Comparison of ENCODE assay signal across 21 cellular contexts in the genomic region with DNA sequence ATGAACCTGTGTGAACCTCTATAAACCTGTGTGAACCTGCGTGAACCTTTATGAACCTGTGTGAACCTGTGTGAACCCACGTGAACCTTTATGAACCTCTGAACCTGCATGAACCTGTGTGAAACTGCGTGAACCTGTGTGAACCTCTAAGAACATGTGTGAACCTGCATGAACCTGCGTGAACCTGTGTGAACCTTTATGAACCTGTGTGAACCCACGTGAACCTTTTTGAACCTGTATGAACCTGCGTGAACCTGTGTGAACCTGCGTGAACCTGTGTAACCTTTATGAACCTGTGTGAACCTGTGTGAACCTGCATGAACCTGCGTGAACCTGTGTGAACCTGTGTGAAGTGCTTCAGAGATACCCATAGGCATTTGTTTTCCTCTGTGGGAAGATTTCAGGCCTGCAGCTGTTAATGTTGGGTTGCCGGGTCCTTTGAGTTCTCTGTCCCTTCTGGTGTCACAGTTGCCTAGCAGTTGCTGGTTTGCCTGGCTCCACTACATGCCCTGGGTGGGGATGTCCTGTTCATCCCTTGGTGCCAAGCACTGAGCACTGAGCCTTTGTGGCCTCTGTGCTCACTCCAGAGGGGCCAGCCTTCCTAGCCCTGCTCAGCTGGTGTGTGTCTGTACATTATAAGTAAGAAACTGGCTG.
"Had no signal": no experiment of that assay in that cellular context is flagged by ENCODE, and none has a peak within 500 bp of the region (broad histone marks: within the 10 kb centered on the region; RNA-seq: fewer than 3 reads in every experiment).

No MANE protein-coding gene starts in this region.

- H3K9me3 ChIP-seq: ovary, right atrium auricular region, sigmoid colon, suprapubic skin, thyroid gland, upper lobe of left lung, uterus had no signal

- DNase-seq: effector memory CD8-positive, alpha-beta T cell; immature natural killer cell; left colon; left ventricle myocardium superior; naive thymus-derived CD8-positive, alpha-beta T cell; nucleus accumbens; ovary; sigmoid colon; stimulated activated CD4-positive, alpha-beta T cell treated with anti-CD3 and anti-CD28 coated beads, Interleukin-2, amount 100 ng/mL, for 24 hours; stimulated activated naive CD4-positive, alpha-beta T cell treated with Interleukin-2 at 50 U/mL for 16 hours; thyroid gland; upper lobe of left lung; uterus had no signal

- H3K4me1 ChIP-seq: foreskin keratinocyte, right atrium auricular region, sigmoid colon, suprapubic skin, upper lobe of left lung, uterus had no signal

- H3K4me3 Mint-ChIP-seq: dendritic cell treated with granulocyte-macrophage colony-stimulating factor and Interleukin-4, amounts not matched to agents 40 ng/mL and 50 ng/mL, for 4 days; effector memory CD8-positive, alpha-beta T cell; immature natural killer cell; neural crest cell had no signal

- H3K27me3 Mint-ChIP-seq: dendritic cell treated with granulocyte-macrophage colony-stimulating factor and Interleukin-4, amounts not matched to agents 40 ng/mL and 50 ng/mL, for 4 days had no signal

- H3K4me3 ChIP-seq: ovary, right atrium auricular region, sigmoid colon, skin epidermis, suprapubic skin, thyroid gland, upper lobe of left lung, uterus had no signal

- H3K4me1 Mint-ChIP-seq: immature natural killer cell; naive thymus-derived CD8-positive, alpha-beta T cell; neural crest cell had no signal

- H3K36me3 ChIP-seq: ovary, uterus had no signal

- H3K27me3 ChIP-seq: foreskin keratinocyte, ovary, right atrium auricular region, sigmoid colon, suprapubic skin, thyroid gland, upper lobe of left lung, uterus had no signal

- FAIRE-seq: colon, endothelial cell of umbilical vein had no signal

- H3K27ac ChIP-seq: foreskin keratinocyte, ovary, right atrium auricular region, sigmoid colon, skin epidermis, suprapubic skin, thyroid gland, upper lobe of left lung, uterus had no signal

- H3K27ac Mint-ChIP-seq: dendritic cell treated with granulocyte-macrophage colony-stimulating factor and Interleukin-4, amounts not matched to agents 40 ng/mL and 50 ng/mL, for 4 days; effector memory CD8-positive, alpha-beta T cell; immature natural killer cell; naive thymus-derived CD8-positive, alpha-beta T cell had no signal

- ATAC-seq: effector memory CD8-positive, alpha-beta T cell; foreskin keratinocyte; left colon; left ventricle myocardium superior; naive thymus-derived CD8-positive, alpha-beta T cell had no signal

- H3K36me3 Mint-ChIP-seq: immature natural killer cell had no signal
